Comparison of ENCODE assay signal across 8 cellular contexts in genomic region chr10:72262019-72262404, GRCh38. TPM values are rescaled to one million over a fixed set of nuclear protein-coding genes. Genes with fewer than 3 reads are reported as not detected.
DNase-seq lines count a peak whose midpoint lies in the region; ATAC-seq, FAIRE-seq and TF ChIP-seq lines count a peak whose summit lies in the region.
"Not testable (repeated sequence)": the region's sequence is repeated elsewhere in the genome, so short reads cannot be mapped to it uniquely, and the experiment has no call there.

No MANE protein-coding gene starts in this region.

- H3K9me3 ChIP-seq in PC-3 (ENCODE audit: low read length); K562 (replicated peaks; ENCODE audit: control insufficient read depth, insufficient read depth, low read depth, low read length); mucosa of rectum (ENCODE audit: control insufficient read depth in 2 of 2, low read length in 2 of 2); uterus: not testable (repeated sequence)

- not testable (repeated sequence) for H3K79me2 ChIP-seq in PC-3 (ENCODE audit: low read length); K562 (ENCODE audit: control insufficient read depth, insufficient read depth, low read length)

- H3K9me1 ChIP-seq in K562 (ENCODE audit: control insufficient read depth, insufficient read depth, low read length), result not testable (repeated sequence)

- not testable (repeated sequence) for TF ChIP-seq RAD21 in K562 (CRISPR knock-in tag; conservative IDR thresholded peaks at IDR 0.05 in 1 of 2, IDR thresholded peaks at IDR 0.05 in 1 of 2)

- not testable (repeated sequence) for TF ChIP-seq POLR2A in K562 (conservative IDR thresholded peaks at IDR 0.05); uterus (IDR thresholded peaks at IDR 0.05)

- intact Hi-C loops in PC-3 (cut with micrococcal nuclease); K562 (cut with micrococcal nuclease); uterus (cut with DNase I; ENCODE audit: low total_unique reads): not testable (repeated sequence)
- intact Hi-C loops in activated CD8-positive, alpha-beta T cell treated with anti-CD3 and anti-CD28 coated beads for 36 hours (cut with micrococcal nuclease), result loop anchor here (5.0 kb wide), 1 partner anchor 35 kb away; no protein-coding TSS in a partner anchor

- not testable (repeated sequence) for TF ChIP-seq EP300 in K562 (IDR thresholded peaks at IDR 0.05; ENCODE audit: low read length)

- peak overlapping the region; percentile 57; the same call in 1 of the 2 replicates for H3K4me3 ChIP-seq in GM12864 (ENCODE audit: low read depth, low read length)
- H3K4me3 ChIP-seq in PC-3 (ENCODE audit: low read length); K562; mucosa of rectum (ENCODE audit: low read length in 2 of 2); skin epidermis; uterus: not testable (repeated sequence)

- POLR2A ChIA-PET in PC-3 (lab: Charles Lee; ENCODE audit: unreplicated experiment), result interaction anchor here (0.7 kb wide), 1 partner anchor 295 kb away, joined by 5 read pairs; no protein-coding TSS in a partner anchor
- POLR2A ChIA-PET in activated CD8-positive, alpha-beta T cell treated with anti-CD3 and anti-CD28 coated beads for 36 hours (lab: Charles Lee), result interaction anchor here (1.1 to 6.9 kb wide), 10 partner anchors 12 to 174 kb away, joined by 3 to 99 read pairs (median 20); partner anchors contain the start of genes DDIT4 and SPOCK2
- POLR2A ChIA-PET in K562 (lab: Yijun Ruan, JAX), result interaction anchor here (0.8 to 15.0 kb wide), 2 partner anchors 13 to 25 kb away, joined by 3 to 277 read pairs; partner anchors contain the start of gene DDIT4

- H2AFZ ChIP-seq in PC-3 (ENCODE audit: low read length), result not testable (repeated sequence)
- 0 out of 2 replicates have a peak overlapping the region, but pooled peaks have one; percentile 96 for H2AFZ ChIP-seq in K562 (ENCODE audit: low read depth, low read length)

- H3K36me3 Mint-ChIP-seq in activated CD8-positive, alpha-beta T cell treated with anti-CD3 and anti-CD28 coated beads for 36 hours (ENCODE audit: low read depth), result not testable (repeated sequence)

- 66% methylated on average over 7 of the region's 7 CpGs for WGBS in K562 (ENCODE audit: insufficient coverage, low coverage, missing lambda C conversion rate)

- H3K4me1 Mint-ChIP-seq in activated CD8-positive, alpha-beta T cell treated with anti-CD3 and anti-CD28 coated beads for 36 hours (ENCODE audit: low read depth), result peaks cover 43% of the 10 kb centered on the region

- not testable (repeated sequence) for H3K36me3 ChIP-seq in PC-3 (ENCODE audit: low read depth, low read length); K562 (ENCODE audit: control insufficient read depth, insufficient read depth, low read length); mucosa of rectum (ENCODE audit: control insufficient read depth in 2 of 2, insufficient read depth in 2 of 2, low read length in 2 of 2); uterus

- H3K9ac ChIP-seq in PC-3 (ENCODE audit: low read length), result not testable (repeated sequence)
- H3K9ac ChIP-seq in K562 (ENCODE audit: insufficient read depth in 1 of 2, low read depth in 2 of 2, low read length in 2 of 2) (peak overlapping the region in 1 of 2 experiments; percentile 79; a peak in 1 of 4 replicates), mucosa of rectum (ENCODE audit: low read depth in 1 of 2, low read length in 2 of 2) (peak overlapping the region in 1 of 2 donors; percentile 86)

- CTCF ChIA-PET in PC-3 (lab: Charles Lee); K562 (lab: Yijun Ruan, JAX; ENCODE audit: low intra/inter-chr PET ratio): not testable (repeated sequence)
- CTCF ChIA-PET in activated CD8-positive, alpha-beta T cell treated with anti-CD3 and anti-CD28 coated beads for 36 hours (lab: Charles Lee), result interaction anchor here (0.9 to 3.4 kb wide), 6 partner anchors 13 to 78 kb away, joined by 3 to 35 read pairs (median 6); partner anchors contain the start of gene DDIT4

- peak overlapping the region; percentile 96 for H3K27ac Mint-ChIP-seq in activated CD8-positive, alpha-beta T cell treated with anti-CD3 and anti-CD28 coated beads for 36 hours

- not testable (repeated sequence) for BruUV-seq in PC-3 (replicated peaks; lab: Mats Ljungman, UMichigan); K562 (replicated peaks; lab: Mats Ljungman, UMichigan)

- not testable (repeated sequence) for H3K4me2 ChIP-seq in PC-3 (ENCODE audit: low read length)
- peak overlapping the region; percentile 87 for H3K4me2 ChIP-seq in K562 (ENCODE audit: insufficient read depth, low read length)

- H3F3A ChIP-seq in PC-3 (ENCODE audit: low read length, unreplicated experiment), result not testable (repeated sequence)

- H3K27ac ChIP-seq in PC-3 (ENCODE audit: low read length) (peak overlapping the region; percentile 63; the same call in 1 of the 2 replicates), K562 (ENCODE audit: extremely low read depth, low read depth, low read length) (peak overlapping the region; percentile 94), foreskin keratinocyte (peak overlapping the region; percentile 96), mucosa of rectum (ENCODE audit: low read depth in 2 of 2, low read length in 2 of 2) (peak overlapping the region; percentile 91), skin epidermis (peak overlapping the region in 13 of 21 experiments; percentile 79 to 96 (median 89)), uterus (peak overlapping the region; percentile 92 to 99)

- H4K20me1 ChIP-seq in PC-3 (ENCODE audit: low read length); K562 (replicated peaks; ENCODE audit: control insufficient read depth, insufficient read depth, low read length): not testable (repeated sequence)

- FAIRE-seq in K562 (lab: Jason Lieb, UNC), result not testable (repeated sequence)

- in situ Hi-C loops in K562 (cut with MboI), result not testable (repeated sequence)

- not testable (repeated sequence) for ATAC-seq in PC-3; activated CD8-positive, alpha-beta T cell treated with anti-CD3 and anti-CD28 coated beads for 36 hours; K562; foreskin keratinocyte

- not testable (repeated sequence) for H3K9me3 Mint-ChIP-seq in activated CD8-positive, alpha-beta T cell treated with anti-CD3 and anti-CD28 coated beads for 36 hours

- H3K27me3 Mint-ChIP-seq in activated CD8-positive, alpha-beta T cell treated with anti-CD3 and anti-CD28 coated beads for 36 hours, result not testable (repeated sequence)

- not testable (repeated sequence) for H3K9me2 ChIP-seq in PC-3 (replicated peaks; ENCODE audit: low read length)

- not testable (repeated sequence) for H3K27me3 ChIP-seq in PC-3 (ENCODE audit: low read length); K562 (ENCODE audit: control insufficient read depth in 2 of 2, insufficient read depth in 2 of 2, low read length in 2 of 2); foreskin keratinocyte; mucosa of rectum (ENCODE audit: control insufficient read depth in 2 of 2, insufficient read depth in 2 of 2, low read length in 2 of 2); uterus

- not testable (repeated sequence) for DNase-seq in GM12864 (ENCODE audit: low read depth); PC-3; activated CD8-positive, alpha-beta T cell treated with anti-CD3 and anti-CD28 coated beads for 36 hours; K562 (ENCODE audit: extremely low read depth in 1 of 4, low spot score in 3 of 4); foreskin keratinocyte; uterus

- H3K4me3 Mint-ChIP-seq in activated CD8-positive, alpha-beta T cell treated with anti-CD3 and anti-CD28 coated beads for 36 hours, result peak overlapping the region; percentile 79

- peaks cover 19% of the 10 kb centered on the region for H3K4me1 ChIP-seq in PC-3 (ENCODE audit: insufficient read depth, low read length)
- H3K4me1 ChIP-seq in K562 (replicated peaks in 1 of 2; ENCODE audit: control insufficient read depth in 2 of 2, insufficient read depth in 2 of 2, low read length in 2 of 2), result peaks cover 46 to 55% of the 10 kb centered on the region in 2 experiments
- peaks cover 33% of the 10 kb centered on the region for H3K4me1 ChIP-seq in foreskin keratinocyte
- peaks cover 26 to 33% of the 10 kb centered on the region in 2 donors for H3K4me1 ChIP-seq in mucosa of rectum (ENCODE audit: control insufficient read depth in 2 of 2, insufficient read depth in 2 of 2, low read length in 2 of 2)
- peaks cover 10 to 18% of the 10 kb centered on the region in 2 donors for H3K4me1 ChIP-seq in uterus

- TF ChIP-seq CTCF in GM12864 (IDR thresholded peaks at IDR 0.05; ENCODE audit: low read depth, low read length, missing control alignments); PC-3 (conservative IDR thresholded peaks at IDR 0.05; ENCODE audit: low read depth, low read length); activated CD8-positive, alpha-beta T cell treated with anti-CD3 and anti-CD28 coated beads for 36 hours (IDR thresholded peaks at IDR 0.05); K562 (IDR thresholded peaks at IDR 0.05 in 2 of 3, conservative IDR thresholded peaks at IDR 0.05 in 1 of 3; ENCODE audit: insufficient read depth in 2 of 3, low read depth in 1 of 3, low read length in 3 of 3); foreskin keratinocyte (conservative IDR thresholded peaks at IDR 0.05); uterus (IDR thresholded peaks at IDR 0.05): not testable (repeated sequence)

RNA-seq across cellular contexts. Expression of gene DDIT4, which starts 11.7 kb away (rescaled TPM):
- total RNA-seq in PC-3 (2014; rRNA removed), result 68.9 and 94.2 TPM in 2 replicates
- 1,000 to 10,000 TPM; 1,071 to 1,096 TPM for total RNA-seq in activated CD8-positive, alpha-beta T cell treated with anti-CD3 and anti-CD28 coated beads for 36 hours
- total RNA-seq in K562 (2011; cell fraction: chromatin; rRNA removed; ENCODE audit: low replicate concordance), result 185 and 371 TPM in 2 replicates
- total RNA-seq in K562 (2011; cell fraction: nucleolus; rRNA removed), result 455 and 610 TPM in 2 replicates
- total RNA-seq in K562 (2011; cell fraction: nucleoplasm; rRNA removed), result 314 and 392 TPM in 2 replicates
- total RNA-seq in K562 (2014; rRNA removed), result 593 and 675 TPM in 2 replicates
- 159 and 200 TPM in 2 replicates for total RNA-seq in K562 (2014; rRNA removed; fragmentation: Illumina TruSeq; extraction: Trizol)
- total RNA-seq in K562 (2015; rRNA removed; fragmentation: Illumina TruSeq; extraction: Trizol), result 13.2 and 14.7 TPM in 2 replicates
- 453 and 674 TPM in 2 replicates for total RNA-seq in K562 (2021)
- 228 and 529 TPM in 2 replicates for polyA plus RNA-seq in K562 (2011; rRNA removed)
- 345 and 451 TPM in 2 replicates for polyA plus RNA-seq in K562 (2011; cell fraction: cytosol; rRNA removed)
- 384 and 450 TPM in 2 replicates for polyA plus RNA-seq in K562 (2011; cell fraction: nucleus; rRNA removed)
- polyA plus RNA-seq in K562 (2012), result 184 and 695 TPM in 2 replicates
- 107 and 370 TPM in 2 replicates for polyA plus RNA-seq in K562 (2014; fragmentation: Illumina TruSeq; extraction: Trizol)
- polyA plus RNA-seq in K562 (2014; fragmentation: Nextera tagmentation; extraction: Ambion mirVana), result 10 to 100 TPM in 1 of 2 experiments, 1 to 10 TPM in 1; 8.2 to 12.3 TPM
- polyA plus RNA-seq in K562 (2014; rRNA removed), result 362 and 564 TPM in 2 replicates
- polyA minus RNA-seq in K562 (2011; rRNA and poly(A)+ RNA removed), result 156 and 267 TPM in 2 replicates
- polyA minus RNA-seq in K562 (2011; cell fraction: cytosol; rRNA and poly(A)+ RNA removed), result 180 and 395 TPM in 2 replicates
- 272 and 555 TPM in 2 replicates for polyA minus RNA-seq in K562 (2011; cell fraction: nucleus; rRNA and poly(A)+ RNA removed)
- total RNA-seq in foreskin keratinocyte, result 276 and 302 TPM in 2 replicates
- polyA plus RNA-seq in foreskin keratinocyte, result 260 and 285 TPM in 2 replicates
- 100 to 1,000 TPM; 118 to 210 (median 145) TPM for total RNA-seq in uterus

RNA-seq across cellular contexts. Expression of gene ASCC1, which starts 45.9 kb away (rescaled TPM):
- total RNA-seq in PC-3 (2014; rRNA removed), result 15.7 and 24.3 TPM in 2 replicates
- total RNA-seq in activated CD8-positive, alpha-beta T cell treated with anti-CD3 and anti-CD28 coated beads for 36 hours, result 10 to 100 TPM; 61.6 to 66.2 TPM
- total RNA-seq in K562 (2011; cell fraction: chromatin; rRNA removed; ENCODE audit: low replicate concordance), result 49.7 and 77.0 TPM in 2 replicates
- total RNA-seq in K562 (2011; cell fraction: nucleolus; rRNA removed), result 28.7 and 34.9 TPM in 2 replicates
- 43.5 and 57.0 TPM in 2 replicates for total RNA-seq in K562 (2011; cell fraction: nucleoplasm; rRNA removed)
- total RNA-seq in K562 (2014; rRNA removed), result 27.6 and 31.7 TPM in 2 replicates
- 52.8 and 62.6 TPM in 2 replicates for total RNA-seq in K562 (2014; rRNA removed; fragmentation: Illumina TruSeq; extraction: Trizol)
- total RNA-seq in K562 (2015; rRNA removed; fragmentation: Illumina TruSeq; extraction: Trizol), result 33.3 and 38.2 TPM in 2 replicates
- total RNA-seq in K562 (2021), result 45.7 and 48.4 TPM in 2 replicates
- 53.2 and 64.1 TPM in 2 replicates for polyA plus RNA-seq in K562 (2011; rRNA removed)
- 20.9 and 37.8 TPM in 2 replicates for polyA plus RNA-seq in K562 (2011; cell fraction: cytosol; rRNA removed)
- polyA plus RNA-seq in K562 (2011; cell fraction: nucleus; rRNA removed), result 13.5 and 19.8 TPM in 2 replicates
- polyA plus RNA-seq in K562 (2012), result 39.1 and 50.0 TPM in 2 replicates
- 54.4 and 70.0 TPM in 2 replicates for polyA plus RNA-seq in K562 (2014; fragmentation: Illumina TruSeq; extraction: Trizol)
- polyA plus RNA-seq in K562 (2014; fragmentation: Nextera tagmentation; extraction: Ambion mirVana), result 10 to 100 TPM; 50.8 to 73.3 TPM
- 42.7 and 55.5 TPM in 2 replicates for polyA plus RNA-seq in K562 (2014; rRNA removed)
- polyA minus RNA-seq in K562 (2011; rRNA and poly(A)+ RNA removed), result 90.3 and 97.7 TPM in 2 replicates
- 35.1 and 39.2 TPM in 2 replicates for polyA minus RNA-seq in K562 (2011; cell fraction: cytosol; rRNA and poly(A)+ RNA removed)
- polyA minus RNA-seq in K562 (2011; cell fraction: nucleus; rRNA and poly(A)+ RNA removed), result 13.6 and 33.1 TPM in 2 replicates
- 27.7 and 28.8 TPM in 2 replicates for total RNA-seq in foreskin keratinocyte
- 15.8 and 18.8 TPM in 2 replicates for polyA plus RNA-seq in foreskin keratinocyte
- total RNA-seq in uterus, result 100 to 1,000 TPM in 1 of 4 donors, 10 to 100 TPM in 3; 17.9 to 156 (median 38.4) TPM

RNA-seq across cellular contexts. Expression of gene ANAPC16, which starts 46.2 kb away (rescaled TPM):
- total RNA-seq in PC-3 (2014; rRNA removed) (19.2 and 23.9 TPM in 2 replicates), K562 (2014; rRNA removed) (42.6 and 55.8 TPM in 2 replicates), K562 (2014; rRNA removed; fragmentation: Illumina TruSeq; extraction: Trizol) (108 and 111 TPM in 2 replicates), K562 (2015; rRNA removed; fragmentation: Illumina TruSeq; extraction: Trizol) (79.7 and 87.7 TPM in 2 replicates), K562 (2021) (72.5 and 72.7 TPM in 2 replicates), foreskin keratinocyte (64.6 and 65.6 TPM in 2 replicates), uterus (100 to 1,000 TPM in 2 of 4 donors, 10 to 100 TPM in 2; 83.8 to 144 (median 101) TPM)
- 100 to 1,000 TPM in 1 of 2 experiments, 10 to 100 TPM in 1; 94.6 to 101 TPM for total RNA-seq in activated CD8-positive, alpha-beta T cell treated with anti-CD3 and anti-CD28 coated beads for 36 hours
- 13.7 and 30.0 TPM in 2 replicates for total RNA-seq in K562 (2011; cell fraction: chromatin; rRNA removed; ENCODE audit: low replicate concordance)
- total RNA-seq in K562 (2011; cell fraction: nucleolus; rRNA removed), result 13.7 and 15.7 TPM in 2 replicates
- 30.3 and 57.6 TPM in 2 replicates for total RNA-seq in K562 (2011; cell fraction: nucleoplasm; rRNA removed)
- polyA plus RNA-seq in K562 (2011; rRNA removed) (162 and 168 TPM in 2 replicates), K562 (2014; fragmentation: Illumina TruSeq; extraction: Trizol) (74.2 and 85.3 TPM in 2 replicates), K562 (2014; fragmentation: Nextera tagmentation; extraction: Ambion mirVana) (100 to 1,000 TPM; 184 to 208 TPM), K562 (2014; rRNA removed) (112 and 134 TPM in 2 replicates), foreskin keratinocyte (80.3 and 85.6 TPM in 2 replicates)
- 47.9 and 96.2 TPM in 2 replicates for polyA plus RNA-seq in K562 (2011; cell fraction: cytosol; rRNA removed)
- 27.0 and 46.2 TPM in 2 replicates for polyA plus RNA-seq in K562 (2011; cell fraction: nucleus; rRNA removed)
- polyA plus RNA-seq in K562 (2012), result 85.3 and 238 TPM in 2 replicates
- 41.3 and 52.4 TPM in 2 replicates for polyA minus RNA-seq in K562 (2011; rRNA and poly(A)+ RNA removed)
- polyA minus RNA-seq in K562 (2011; cell fraction: cytosol; rRNA and poly(A)+ RNA removed), result 13.9 and 15.1 TPM in 2 replicates
- 3.2 and 10.0 TPM in 2 replicates for polyA minus RNA-seq in K562 (2011; cell fraction: nucleus; rRNA and poly(A)+ RNA removed)
